ENCODE assay signal across 9 cellular contexts in the genomic region with DNA sequence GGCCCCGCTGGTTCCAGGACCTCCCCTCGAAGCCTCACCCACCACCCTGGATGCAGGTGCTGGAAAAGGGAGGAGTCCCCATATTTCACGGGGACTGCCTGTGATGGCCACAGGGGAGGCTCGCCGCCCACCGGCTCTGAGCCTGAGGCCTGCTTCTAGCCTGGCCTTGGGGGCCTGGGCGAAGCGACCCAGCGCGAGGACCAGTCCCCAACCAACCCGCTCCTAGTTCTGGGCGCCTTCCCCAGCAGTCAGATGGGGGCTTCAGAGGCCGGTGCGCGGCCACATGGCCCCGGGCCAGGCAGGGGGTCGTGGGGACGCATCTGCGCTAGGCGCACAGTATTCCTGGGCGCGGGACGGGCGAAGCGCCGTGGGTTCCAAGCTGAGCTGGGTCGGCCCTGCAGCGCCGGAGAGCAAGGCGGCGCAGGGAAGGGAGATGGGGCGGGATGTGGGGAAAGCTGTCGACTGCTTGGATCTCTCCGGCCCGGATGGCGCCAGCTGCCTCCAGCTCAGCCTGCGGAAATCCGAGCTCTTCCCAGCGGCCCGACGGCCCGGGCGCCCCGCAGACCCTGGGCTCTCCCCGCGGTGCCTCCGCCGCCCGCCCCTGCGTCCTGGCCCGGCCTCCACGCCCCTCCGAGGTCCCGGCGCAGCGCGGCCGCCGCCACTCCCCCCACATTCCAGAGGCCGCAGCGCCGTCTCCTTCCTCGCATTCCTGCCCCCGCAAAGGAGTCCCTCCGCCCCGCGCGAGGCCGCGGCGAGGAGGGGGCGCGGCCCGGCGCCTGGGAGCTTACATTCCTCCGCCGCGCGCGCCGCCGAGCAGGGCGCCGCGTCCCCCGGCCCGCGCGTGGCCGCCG. TPM values are rescaled to one million over a fixed set of nuclear protein-coding genes. Genes with fewer than 3 reads are reported as not detected.
DNase-seq lines count a peak whose midpoint lies in the region; ATAC-seq and TF ChIP-seq lines count a peak whose summit lies in the region.
"Had no signal": no experiment of that assay in that cellular context is flagged by ENCODE, and none has a peak within 500 bp of the region (broad histone marks: within the 10 kb centered on the region; RNA-seq: fewer than 3 reads in every experiment).

WTIP (plus strand) TSS at position 788 of the 851 bp plus-strand sequence. CDS start 217 bp downstream, outside the sequence.

- TF ChIP-seq CTCF in fibroblast of lung (conservative IDR thresholded peaks at IDR 0.05 in 1 of 2, IDR thresholded peaks at IDR 0.05 in 1 of 2; ENCODE audit: low read depth in 1 of 2, low read length in 2 of 2), result no peak
- TF ChIP-seq CTCF in nephron (IDR thresholded peaks at IDR 0.05; ENCODE audit: unreplicated experiment in 3 of 3), result no peak
- TF ChIP-seq CTCF in GM13976 (IDR thresholded peaks at IDR 0.05; ENCODE audit: borderline replicate concordance, control extremely low read depth, extremely low read depth, insufficient read depth, missing control alignments), result no peak

- peak within 1 kb of the TSS; percentile 65 for H3K27ac ChIP-seq in fibroblast of lung (ENCODE audit: insufficient read depth, low read length)

- DNase-seq in GM04504 (ENCODE audit: low read depth) (peak; percentile 78), fibroblast of lung (ENCODE audit: low read depth in 2 of 2) (peak; percentile 87 to 94), GM13976 (ENCODE audit: low spot score) (no peak), RKO (ENCODE audit: low spot score) (no peak)
- DNase-seq in stimulated activated CD8-positive, alpha-beta memory T cell treated with anti-CD3 and anti-CD28 coated beads, Interleukin-4, amount 100 ng/mL, for 48 hours, result no peak

- H3K4me1 ChIP-seq in fibroblast of lung (ENCODE audit: control insufficient read depth, extremely low read depth, insufficient read depth, low read length), result no peaks in the 10 kb centered on the region

- H3K27me3 ChIP-seq in fibroblast of lung (ENCODE audit: control insufficient read depth, insufficient read depth, low read length), result no peaks in the 10 kb centered on the region

- peak within 1 kb of the TSS; percentile 82 for H3K9ac ChIP-seq in fibroblast of lung (ENCODE audit: insufficient read depth, low read length)

- no peaks in the 10 kb centered on the region for H3K9me3 ChIP-seq in fibroblast of lung (ENCODE audit: control insufficient read depth, insufficient read depth, low read depth, low read length)

- H3K4me1 Mint-ChIP-seq in nephron, result peaks cover 18% of the 10 kb centered on the region
- H3K4me1 Mint-ChIP-seq: IgD-negative memory B cell had no signal

- no peaks in the 10 kb centered on the region for H4K20me1 ChIP-seq in fibroblast of lung (ENCODE audit: control insufficient read depth, extremely low read depth, insufficient read depth, low read length)

- in situ Hi-C loops in GM13976 (cut with MboI; ENCODE audit: low sequenced_read_pairs, unreplicated experiment), result no loop called here

- peak; percentile 85 for ATAC-seq in SK-N-SH treated with all-trans-retinoic acid at 6 μM for 48 hours
- no peak for ATAC-seq in GM19463 (IDR thresholded peaks at IDR 0.05; ENCODE audit: unreplicated experiment)

- peak within 1 kb of the TSS; percentile 74 to 95 (median 94) for H3K27ac Mint-ChIP-seq in nephron
- H3K27ac Mint-ChIP-seq: IgD-negative memory B cell had no signal

- no peaks in the 10 kb centered on the region for H3K27me3 Mint-ChIP-seq in nephron (ENCODE audit: low read depth)

- H3K9me3 Mint-ChIP-seq in nephron, result no peaks in the 10 kb centered on the region
- H3K9me3 Mint-ChIP-seq: IgD-negative memory B cell had no signal

- peak within 1 kb of the TSS; percentile 66 to 82 (median 75) for H3K4me3 ChIP-seq in fibroblast of lung (replicated peaks in 1 of 4; ENCODE audit: control extremely low read depth in 1 of 4, insufficient read depth in 1 of 4, low read depth in 3 of 4, low read length in 4 of 4)

- H3K79me2 ChIP-seq in fibroblast of lung (ENCODE audit: control insufficient read depth, insufficient read depth, low read length), result peaks cover 33% of the 10 kb centered on the region

- peak within 1 kb of the TSS; percentile 91 to 94 (median 92) for H3K4me3 Mint-ChIP-seq in nephron

- H3K36me3 ChIP-seq in fibroblast of lung (ENCODE audit: control insufficient read depth, insufficient read depth, low read length), result peaks cover 1% of the 10 kb centered on the region

- H2AFZ ChIP-seq in fibroblast of lung (ENCODE audit: low read length), result peak within 1 kb of the TSS; percentile 62

- peak within 1 kb of the TSS; percentile 92 for H3K4me2 ChIP-seq in fibroblast of lung (ENCODE audit: extremely low read depth, insufficient read depth, low read length)

- H3K36me3 Mint-ChIP-seq in nephron (ENCODE audit: low read depth), result peaks cover 14% of the 10 kb centered on the region

TF ChIP-seq in SK-N-SH treated with all-trans-retinoic acid at 6 μM for 48 hours, 23 proteins besides CTCF, POLR2A, EP300 and RAD21:
- TF ChIP-seq ISL1 (CRISPR knock-in tag; IDR thresholded peaks at IDR 0.05) (no peak), ZNF70 (CRISPR knock-in tag; IDR thresholded peaks at IDR 0.05) (no peak)

RNA-seq across cellular contexts. Expression of gene WTIP, which starts in this region (rescaled TPM):
- total RNA-seq in fibroblast of lung, result 38.5 and 49.0 TPM in 2 replicates
- 18.4 and 20.9 TPM in 2 replicates for polyA plus RNA-seq in fibroblast of lung
- 24.7 and 31.9 TPM in 2 replicates for polyA plus RNA-seq in fibroblast of lung (2012)
- 59.9 and 75.6 TPM in 2 replicates for polyA minus RNA-seq in fibroblast of lung (ENCODE audit: low replicate concordance)
- polyA plus RNA-seq: IgD-negative memory B cell had no signal

Comparison
In these comparisons a context has a peak if more than half of its experiments do, and no peak if none do; other contexts are left out.
1. DNase-seq: peak in GM04504 (single experiment) and fibroblast of lung (2 of 2); none in GM13976 (single experiment), RKO (single experiment) and stimulated activated CD8-positive, alpha-beta memory T cell treated with anti-CD3 and anti-CD28 coated beads, Interleukin-4, amount 100 ng/mL, for 48 hours (single experiment).